12 cellular contexts compared by ENCODE assay signal in the genomic region with DNA sequence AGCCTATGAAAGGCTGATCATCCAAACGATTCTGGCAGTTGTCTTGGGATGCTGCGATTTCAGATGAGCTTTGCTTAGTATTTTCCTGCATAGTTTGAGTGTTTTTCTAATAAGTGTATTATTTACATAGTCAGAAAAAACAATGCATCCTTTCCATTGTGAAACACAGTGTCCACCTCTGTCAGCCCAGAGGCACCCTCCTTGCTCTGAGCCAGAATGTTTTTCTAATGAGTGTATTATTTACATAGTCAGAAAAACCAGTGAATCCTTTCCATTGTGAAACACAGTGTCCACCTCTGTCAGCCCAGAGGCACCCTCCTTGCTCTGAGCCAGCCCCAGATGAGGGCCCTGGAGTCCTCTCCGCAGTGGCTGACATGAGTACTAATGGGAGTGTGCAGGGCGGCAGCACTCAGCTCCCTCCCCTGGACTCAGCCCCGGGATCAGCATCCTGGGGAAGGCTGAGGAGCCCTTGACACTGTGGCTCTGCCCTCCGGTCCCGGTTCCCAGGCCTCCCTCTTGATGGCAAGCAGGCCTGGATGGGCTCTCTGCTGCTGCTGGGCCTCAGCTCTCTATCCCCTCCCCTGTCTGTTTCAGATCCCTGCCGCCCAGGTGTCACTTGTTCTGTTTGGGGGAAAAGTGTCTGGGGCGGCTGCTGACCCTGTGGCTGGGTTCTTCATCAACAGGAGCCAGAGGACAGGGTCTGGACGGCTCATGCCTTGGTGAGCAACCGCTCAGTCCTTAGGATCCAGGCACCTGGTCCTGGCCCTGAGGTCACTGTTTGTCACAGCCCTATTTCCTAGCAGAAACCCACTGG. TPM values are rescaled to one million over a fixed set of nuclear protein-coding genes. Genes with fewer than 3 reads are reported as not detected.
DNase-seq lines count a peak whose midpoint lies in the region; ATAC-seq and TF ChIP-seq lines count a peak whose summit lies in the region.
"Had no signal": no experiment of that assay in that cellular context is flagged by ENCODE, and none has a peak within 500 bp of the region (broad histone marks: within the 10 kb centered on the region; RNA-seq: fewer than 3 reads in every experiment).

No MANE protein-coding gene starts in this region.

- H3K9ac ChIP-seq in endodermal cell (ENCODE audit: extremely low read depth, low read length, poor library complexity, severe bottlenecking) (no peak overlapping the region), neuronal stem cell (ENCODE audit: low read depth, low read length, poor library complexity) (no peak overlapping the region)

- TF ChIP-seq CTCF in endodermal cell (conservative IDR thresholded peaks at IDR 0.05) = no peak

- 42 to 73% methylated on average over 2 to 11 of the region's 11 CpGs for WGBS in endodermal cell (ENCODE audit: insufficient coverage in 1 of 2, insufficient read length in 1 of 2), 2 experiments
- no CpG with 5 or more reads among the region's 11 CpGs for WGBS in neuronal stem cell (ENCODE audit: extremely low coverage in 2 of 2, insufficient read length in 2 of 2, insufficient replicate concordance in 1 of 2), 2 donors

- H3K4me3 ChIP-seq in endodermal cell (ENCODE audit: low read length) = no peak overlapping the region
- H3K4me3 ChIP-seq in neuronal stem cell (ENCODE audit: low read length in 2 of 2) = no peak overlapping the region
- H3K4me3 ChIP-seq in SJCRH30 = no peak overlapping the region

- peak overlapping the region; percentile 65 for H3K23ac ChIP-seq in neuronal stem cell (ENCODE audit: low read depth, low read length, poor library complexity)

- H3K4me2 ChIP-seq in neuronal stem cell (ENCODE audit: insufficient read depth, low read length, poor library complexity, severe bottlenecking) = no peak overlapping the region

- ATAC-seq in HG03457 (IDR thresholded peaks at IDR 0.05; ENCODE audit: unreplicated experiment) = no peak

- peaks cover 3% of the 10 kb centered on the region for H3K79me1 ChIP-seq in neuronal stem cell (ENCODE audit: low read depth, low read length)

- peak overlapping the region; percentile 52 for H3K27ac Mint-ChIP-seq in endodermal cell

- peak overlapping the region; percentile 58 for H2AFZ ChIP-seq in neuronal stem cell (ENCODE audit: low read length)

- no peak overlapping the region for H2BK120ac ChIP-seq in neuronal stem cell (ENCODE audit: low read depth, low read length)

- H3K4me1 Mint-ChIP-seq in endodermal cell = peaks cover 5% of the 10 kb centered on the region
- H3K4me1 Mint-ChIP-seq: brain had no signal

- no peak overlapping the region for H3K4me3 Mint-ChIP-seq in endodermal cell
- H3K4me3 Mint-ChIP-seq: brain had no signal

- H3K9me3 ChIP-seq in endodermal cell (ENCODE audit: control insufficient read depth, low read length) (no peaks in the 10 kb centered on the region), neuronal stem cell (replicated peaks in 1 of 2; ENCODE audit: control insufficient read depth in 2 of 2, insufficient read depth in 1 of 2, low read depth in 1 of 2, low read length in 2 of 2) (no peaks in the 10 kb centered on the region), SJCRH30 (replicated peaks) (no peaks in the 10 kb centered on the region)

- H3K36me3 ChIP-seq in endodermal cell (ENCODE audit: control insufficient read depth, insufficient read depth, low read length) (no peaks in the 10 kb centered on the region), neuronal stem cell (replicated peaks in 1 of 2; ENCODE audit: control insufficient read depth in 2 of 2, insufficient read depth in 2 of 2, low read length in 2 of 2) (no peaks in the 10 kb centered on the region), SJCRH30 (no peaks in the 10 kb centered on the region)

- DNase-seq in ELR (ENCODE audit: low read depth) (peak; percentile 97), NCI-H226 (peak; percentile 88), endodermal cell (peak; percentile 69), neuronal stem cell (ENCODE audit: low spot score) (no peak), SJCRH30 (no peak), NCI-H2107 treated with DMSO at 0.1 percent for 48 hours (lab: John Stamatoyannopoulos, UW; ENCODE audit: unreplicated experiment) (no peak), globus pallidus (ENCODE audit: low spot score) (no peak)
- DNase-seq: activated CD4-positive, alpha-beta T cell treated with anti-CD3 and anti-CD28 coated beads, Interleukin-2, amount 50 U/mL, for 1 hour; KBM-7; OCI-M1 had no signal

- H3K4me1 ChIP-seq in endodermal cell (ENCODE audit: control insufficient read depth, insufficient read depth, low read length) = no peaks in the 10 kb centered on the region
- H3K4me1 ChIP-seq in neuronal stem cell (ENCODE audit: control insufficient read depth in 2 of 2, insufficient read depth in 1 of 2, low read depth in 1 of 2, low read length in 2 of 2) = peaks cover 4 to 7% of the 10 kb centered on the region in 2 donors
- peaks cover 2% of the 10 kb centered on the region; the same call in 1 of the 2 replicates for H3K4me1 ChIP-seq in SJCRH30

- H3K27me3 ChIP-seq in endodermal cell (ENCODE audit: control insufficient read depth, insufficient read depth, low read length, poor library complexity, severe bottlenecking) (peaks cover 6% of the 10 kb centered on the region), neuronal stem cell (ENCODE audit: control insufficient read depth in 3 of 3, insufficient read depth in 3 of 3, low read depth in 1 of 3, low read length in 3 of 3) (peaks cover 0 to under 1% (median 0%) of the 10 kb centered on the region in 3 experiments), SJCRH30 (no peaks in the 10 kb centered on the region)

- H2AK5ac ChIP-seq in neuronal stem cell (ENCODE audit: low read depth, low read length) = peak overlapping the region; percentile 46

- no peak overlapping the region for H4K8ac ChIP-seq in neuronal stem cell (ENCODE audit: low read depth, low read length)

- peak overlapping the region; percentile 23 for H3K14ac ChIP-seq in neuronal stem cell (ENCODE audit: low read length)

- H3K27ac ChIP-seq in endodermal cell (ENCODE audit: low read depth, low read length) (no peak overlapping the region), neuronal stem cell (replicated peaks; ENCODE audit: low read length) (no peak overlapping the region), SJCRH30 (no peak overlapping the region)

- H3K27me3 Mint-ChIP-seq in endodermal cell (ENCODE audit: insufficient read depth) = peaks cover 10% of the 10 kb centered on the region

- peak overlapping the region; percentile 57 for H3K18ac ChIP-seq in neuronal stem cell (ENCODE audit: low read length)

- H3K4ac ChIP-seq in neuronal stem cell (ENCODE audit: low read length) = no peak overlapping the region

- no peak overlapping the region for H2BK15ac ChIP-seq in neuronal stem cell (ENCODE audit: low read length)

- H4K91ac ChIP-seq in neuronal stem cell (ENCODE audit: low read depth, low read length, poor library complexity) = no peak overlapping the region

- no peak overlapping the region for H2BK12ac ChIP-seq in neuronal stem cell (ENCODE audit: low read length)

- no peaks in the 10 kb centered on the region for H3K9me3 Mint-ChIP-seq in endodermal cell
- H3K9me3 Mint-ChIP-seq: brain had no signal

- H2BK5ac ChIP-seq in neuronal stem cell (ENCODE audit: low read length) = peak overlapping the region; percentile 14

- peaks cover 3% of the 10 kb centered on the region for H3K36me3 Mint-ChIP-seq in endodermal cell (ENCODE audit: low read depth)

RNA-seq across cellular contexts. Expression of a gene that starts 5.9 kb away (rescaled TPM):
- 1 to 10 TPM in 1 of 2 donors, under 1 TPM in 1; 0.91 to 1.0 TPM for total RNA-seq in endodermal cell
- polyA plus RNA-seq in endodermal cell (2013, experiment 1 of 2) = 0.75 TPM
- 0.50 TPM for polyA plus RNA-seq in endodermal cell (2013, experiment 2 of 2)
- polyA plus RNA-seq in neuronal stem cell (2013, experiment 1 of 2) = 0.20 TPM
- 0.58 TPM for polyA plus RNA-seq in neuronal stem cell (2013, experiment 2 of 2)
- total RNA-seq in SJCRH30 (2014; rRNA removed; shearing (Covaris generic)) = 0.05 TPM in 1 of 2 replicates, not detected in the other

RNA-seq across cellular contexts. Expression of a gene that starts 31.4 kb away (rescaled TPM):
- 10 to 100 TPM; 18.2 to 24.1 TPM for total RNA-seq in endodermal cell
- 16.7 TPM for polyA plus RNA-seq in endodermal cell (2013, experiment 1 of 2)
- polyA plus RNA-seq in endodermal cell (2013, experiment 2 of 2) = 16.2 TPM
- 11.0 TPM for polyA plus RNA-seq in neuronal stem cell (2013, experiment 1 of 2)
- polyA plus RNA-seq in neuronal stem cell (2013, experiment 2 of 2) = 10.8 TPM
- 45.5 and 46.2 TPM in 2 replicates for total RNA-seq in SJCRH30 (2014; rRNA removed; shearing (Covaris generic))

RNA-seq across cellular contexts. Expression of a gene that starts 33.8 kb away (rescaled TPM):
- total RNA-seq in endodermal cell = 10 to 100 TPM; 35.3 to 39.0 TPM
- 39.3 TPM for polyA plus RNA-seq in endodermal cell (2013, experiment 1 of 2)
- 36.3 TPM for polyA plus RNA-seq in endodermal cell (2013, experiment 2 of 2)
- 40.0 TPM for polyA plus RNA-seq in neuronal stem cell (2013, experiment 1 of 2)
- polyA plus RNA-seq in neuronal stem cell (2013, experiment 2 of 2) = 38.5 TPM
- total RNA-seq in SJCRH30 (2014; rRNA removed; shearing (Covaris generic)) = 41.8 and 47.2 TPM in 2 replicates

Comparison
In these comparisons a context has a peak if more than half of its experiments do, and no peak if none do; other contexts are left out.
1. DNase-seq: peak in ELR (single experiment), NCI-H226 (single experiment) and endodermal cell (single experiment); none in neuronal stem cell (single experiment), SJCRH30 (0 of 2), NCI-H2107 treated with DMSO at 0.1 percent for 48 hours (single experiment) and globus pallidus (single experiment).